Comparison of ENCODE assay signal across 8 cellular contexts in the genomic region with DNA sequence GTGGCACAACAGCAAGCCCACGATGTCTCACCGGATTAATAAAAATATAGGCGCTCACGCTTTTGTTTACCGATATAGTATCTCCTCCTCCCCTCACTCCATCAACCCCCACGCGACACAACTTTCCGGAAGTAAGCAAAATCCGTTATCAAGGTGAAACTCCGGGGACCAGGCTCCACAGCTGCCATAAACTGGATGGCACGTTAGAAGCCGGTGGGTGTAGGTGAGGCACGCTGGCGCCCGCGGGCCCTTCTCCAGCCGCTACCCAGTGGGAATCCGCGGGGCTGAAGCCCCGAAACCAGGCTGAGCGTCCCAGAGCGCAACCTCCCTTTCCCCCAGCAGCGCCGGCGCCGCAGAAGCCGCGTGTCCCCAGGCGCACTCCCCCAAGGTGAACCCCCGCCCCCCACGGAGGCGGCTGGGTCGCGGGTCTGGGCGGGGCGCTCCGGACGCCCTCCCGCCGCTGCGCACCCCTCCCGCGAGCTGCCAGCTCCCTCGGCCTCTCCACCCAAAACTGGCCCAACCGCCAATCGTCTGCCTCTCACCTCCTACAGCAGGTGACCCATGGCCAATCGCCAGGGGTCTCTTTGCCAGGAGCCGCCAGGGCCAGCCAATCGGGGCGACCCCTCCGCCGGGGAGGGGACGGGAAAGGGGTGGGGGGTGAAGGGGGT.
A peak's percentile ranks its signal among the peaks of the same experiment; 100 is the strongest.
DNase-seq lines count a peak whose midpoint lies in the region; ATAC-seq, FAIRE-seq and TF ChIP-seq lines count a peak whose summit lies in the region.

No MANE protein-coding gene starts in this region.

- POLR2A ChIA-PET in GM12878 (lab: Charles Lee) = interaction anchor here (0.6 to 10.0 kb wide), 13 partner anchors 8 to 327 kb away, joined by 3 to 99 read pairs (median 3); a partner anchor contains a TSS
- POLR2A ChIA-PET in PC-3 (lab: Charles Lee; ENCODE audit: unreplicated experiment) = no interaction called here

- in situ Hi-C loops in GM12878 (cut with MboI) = no loop called here

- peak; percentile 94 for TF ChIP-seq POLR2A in GM12878 (IDR thresholded peaks at IDR 0.05; ENCODE audit: low read depth, low read length)
- TF ChIP-seq POLR2A in sigmoid colon (IDR thresholded peaks at IDR 0.05) = no peak

- intact Hi-C loops in GM12878 (cut with micrococcal nuclease; ENCODE audit: unreplicated experiment) = loop anchor here (5.0 kb wide), 1 partner anchor 52 kb away; no protein-coding TSS in a partner anchor
- intact Hi-C loops in sigmoid colon (cut with DNase I) = no loop called here
- intact Hi-C loops in PC-3 (cut with micrococcal nuclease) = no loop called here

- TF ChIP-seq CTCF in GM12878 (IDR thresholded peaks at IDR 0.05 in 2 of 3, conservative IDR thresholded peaks at IDR 0.05 in 1 of 3; ENCODE audit: control insufficient read depth in 2 of 3, extremely low read depth in 1 of 3, insufficient read depth in 1 of 3, low read depth in 3 of 3, low read length in 3 of 3) (no peak), sigmoid colon (IDR thresholded peaks at IDR 0.05) (no peak), PC-3 (conservative IDR thresholded peaks at IDR 0.05; ENCODE audit: low read depth, low read length) (no peak)

- FAIRE-seq in GM12878 (lab: Jason Lieb, UNC) = peak; percentile 86

- under 1% methylated on average over 45 of the region's 53 CpGs for WGBS in GM12878 (ENCODE audit: insufficient coverage, insufficient replicate concordance, low lambda C conversion rate, missing lambda C conversion rate)
- no CpG with 5 or more reads among the region's 53 CpGs for WGBS in iPS DF 6.9 (ENCODE audit: insufficient coverage, insufficient read length)
- 0 to 1% methylated on average over 53 of the region's 53 CpGs for WGBS in sigmoid colon, 2 donors

- peak; percentile 84 to 85 for DNase-seq in NCI-H1930 (lab: John Stamatoyannopoulos, UW)
- peak; percentile 88 for DNase-seq in T-helper 9 cell
- peak; percentile 87 for DNase-seq in GM12878 (ENCODE audit: low read depth, low spot score)
- peak; percentile 84 for DNase-seq in iPS DF 6.9 (ENCODE audit: low read depth, low spot score)
- peak; percentile 84 for DNase-seq in sigmoid colon
- DNase-seq in PC-3 = no peak

- peak overlapping the region; percentile 88 for H3K4me3 ChIP-seq in GM12878
- peak overlapping the region; percentile 87 for H3K4me3 ChIP-seq in iPS DF 6.9 (ENCODE audit: low read length)
- peak overlapping the region; percentile 21 to 56 (median 46) for H3K4me3 ChIP-seq in sigmoid colon
- H3K4me3 ChIP-seq in PC-3 (ENCODE audit: low read length) = no peak overlapping the region

- H3K36me3 ChIP-seq in GM12878 (ENCODE audit: control insufficient read depth in 2 of 2, insufficient read depth in 2 of 2, low read length in 1 of 2) = no peaks in the 10 kb centered on the region
- H3K36me3 ChIP-seq in iPS DF 6.9 (ENCODE audit: control insufficient read depth, insufficient read depth, low read length) = no peaks in the 10 kb centered on the region
- no peaks in the 10 kb centered on the region for H3K36me3 ChIP-seq in sigmoid colon
- H3K36me3 ChIP-seq in PC-3 (ENCODE audit: low read depth, low read length) = no peaks in the 10 kb centered on the region

- no peak for TF ChIP-seq RAD21 in GM12878 (IDR thresholded peaks at IDR 0.05; ENCODE audit: insufficient read depth, low read depth, low read length)

- H4K20me1 ChIP-seq in GM12878 (ENCODE audit: control insufficient read depth, insufficient read depth) (no peaks in the 10 kb centered on the region), PC-3 (ENCODE audit: low read length) (no peaks in the 10 kb centered on the region)

- no peaks in the 10 kb centered on the region for H3K9me2 ChIP-seq in PC-3 (replicated peaks; ENCODE audit: low read length)

- H2AFZ ChIP-seq in GM12878 (ENCODE audit: control insufficient read depth, low read depth, low read length) (peak overlapping the region; percentile 85), PC-3 (ENCODE audit: low read length) (no peak overlapping the region)

- peak in 1 of 2 experiments; percentile 43; a peak in 2 of 4 replicates for TF ChIP-seq EP300 in GM12878 (IDR thresholded peaks at IDR 0.05; ENCODE audit: borderline replicate concordance in 1 of 2, control insufficient read depth in 1 of 2, low read depth in 2 of 2, low read length in 2 of 2)
- TF ChIP-seq EP300 in sigmoid colon (IDR thresholded peaks at IDR 0.05) = no peak

- peaks cover 26% of the 10 kb centered on the region for H3K4me1 ChIP-seq in GM12878 (ENCODE audit: control insufficient read depth, insufficient read depth, low read length)
- H3K4me1 ChIP-seq in iPS DF 6.9 (ENCODE audit: control insufficient read depth, insufficient read depth, low read length) = no peaks in the 10 kb centered on the region
- peaks cover 0 to 49% (median 38%) of the 10 kb centered on the region in 4 donors for H3K4me1 ChIP-seq in sigmoid colon
- H3K4me1 ChIP-seq in PC-3 (ENCODE audit: insufficient read depth, low read length) = peaks cover 7% of the 10 kb centered on the region; the same call in 1 of the 2 replicates

- H3K79me2 ChIP-seq in GM12878 (ENCODE audit: control insufficient read depth, insufficient read depth, low read length) (peaks cover 61% of the 10 kb centered on the region), PC-3 (ENCODE audit: low read length) (no peaks in the 10 kb centered on the region)

- H3K4me2 ChIP-seq in GM12878 (ENCODE audit: control insufficient read depth, insufficient read depth) (peak overlapping the region; percentile 81), PC-3 (ENCODE audit: low read length) (no peak overlapping the region)

- BruUV-seq in GM12878 (replicated peaks; lab: Mats Ljungman, UMichigan) = no TSS peak
- no TSS peak for BruUV-seq in PC-3 (replicated peaks; lab: Mats Ljungman, UMichigan)

- H3K27me3 ChIP-seq in GM12878 (replicated peaks in 1 of 2; ENCODE audit: control insufficient read depth in 2 of 2, insufficient read depth in 2 of 2, low read length in 1 of 2) = no peaks in the 10 kb centered on the region
- H3K27me3 ChIP-seq in iPS DF 6.9 (ENCODE audit: control insufficient read depth, insufficient read depth, low read length) = no peaks in the 10 kb centered on the region
- H3K27me3 ChIP-seq in sigmoid colon = no peaks in the 10 kb centered on the region
- no peaks in the 10 kb centered on the region for H3K27me3 ChIP-seq in PC-3 (ENCODE audit: low read length)

- H3F3A ChIP-seq in PC-3 (ENCODE audit: low read length, unreplicated experiment) = no peaks in the 10 kb centered on the region

- H3K27ac ChIP-seq in GM12878 (ENCODE audit: control insufficient read depth, insufficient read depth) (peak overlapping the region; percentile 95), iPS DF 6.9 (ENCODE audit: low read length) (no peak overlapping the region), sigmoid colon (peak overlapping the region; percentile 51 to 66 (median 66)), PC-3 (ENCODE audit: low read length) (no peak overlapping the region)

- SMC1A ChIA-PET in GM12878 (lab: Charles Lee; ENCODE audit: uncharacterized antibody, unreplicated experiment) = interaction anchor here (0.6 to 11.5 kb wide), 7 partner anchors 12 to 224 kb away, joined by 3 to 154 read pairs (median 4); no protein-coding TSS in a partner anchor

- H3K9me3 ChIP-seq in GM12878 (replicated peaks; ENCODE audit: control insufficient read depth, insufficient read depth, low read length) (no peaks in the 10 kb centered on the region), iPS DF 6.9 (ENCODE audit: control insufficient read depth, insufficient read depth, low read length) (no peaks in the 10 kb centered on the region), sigmoid colon (no peaks in the 10 kb centered on the region), PC-3 (ENCODE audit: low read length) (no peaks in the 10 kb centered on the region)

- peak; percentile 61 for ATAC-seq in GM18508 (IDR thresholded peaks at IDR 0.05; ENCODE audit: insufficient read depth, unreplicated experiment)
- peak; percentile 87 for ATAC-seq in HG02973 (IDR thresholded peaks at IDR 0.05; ENCODE audit: unreplicated experiment)
- ATAC-seq in GM12878 = peak; percentile 91
- ATAC-seq in PC-3 = no peak

- CTCF ChIA-PET in GM12878 (lab: Yijun Ruan, JAX) (interaction anchor here (4.7 kb wide), 1 partner anchor 39 kb away, joined by 27 read pairs; no protein-coding TSS in a partner anchor), PC-3 (lab: Charles Lee) (no interaction called here)

- RAD21 ChIA-PET in GM12878 (lab: Charles Lee; ENCODE audit: unreplicated experiment) = interaction anchor here (0.6 to 4.2 kb wide), 8 partner anchors 9 to 213 kb away, joined by 3 to 50 read pairs (median 3); no protein-coding TSS in a partner anchor

- H3K9ac ChIP-seq in GM12878 (ENCODE audit: control insufficient read depth, insufficient read depth, low read length) (peak overlapping the region; percentile 78), PC-3 (ENCODE audit: low read length) (no peak overlapping the region)

TF ChIP-seq in GM12878, 131 proteins besides CTCF, POLR2A, EP300 and RAD21 (continues in another document):
- TF ChIP-seq TCF12 (IDR thresholded peaks at IDR 0.05; ENCODE audit: low read depth, low read length) (no peak; the same call in 1 of the 2 replicates), RUNX3 (IDR thresholded peaks at IDR 0.05; ENCODE audit: low read length) (peak; percentile 16; the same call in 1 of the 2 replicates), POU2F2 (IDR thresholded peaks at IDR 0.05; ENCODE audit: borderline replicate concordance, low read depth, low read length) (0 out of 3 replicates have a peak, but pooled peaks have one; percentile 47), NR2C1 (IDR thresholded peaks at IDR 0.05) (no peak), RAD51 (IDR thresholded peaks at IDR 0.05) (peak; percentile 66), CEBPB (IDR thresholded peaks at IDR 0.05; ENCODE audit: borderline replicate concordance in 1 of 2, low read depth in 2 of 2, low read length in 2 of 2) (no peak)
- TF ChIP-seq, protein P1, sequence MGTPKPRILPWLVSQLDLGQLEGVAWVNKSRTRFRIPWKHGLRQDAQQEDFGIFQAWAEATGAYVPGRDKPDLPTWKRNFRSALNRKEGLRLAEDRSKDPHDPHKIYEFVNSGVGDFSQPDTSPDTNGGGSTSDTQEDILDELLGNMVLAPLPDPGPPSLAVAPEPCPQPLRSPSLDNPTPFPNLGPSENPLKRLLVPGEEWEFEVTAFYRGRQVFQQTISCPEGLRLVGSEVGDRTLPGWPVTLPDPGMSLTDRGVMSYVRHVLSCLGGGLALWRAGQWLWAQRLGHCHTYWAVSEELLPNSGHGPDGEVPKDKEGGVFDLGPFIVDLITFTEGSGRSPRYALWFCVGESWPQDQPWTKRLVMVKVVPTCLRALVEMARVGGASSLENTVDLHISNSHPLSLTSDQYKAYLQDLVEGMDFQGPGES (IDR thresholded peaks at IDR 0.05) = peak; percentile 68
- TF ChIP-seq, protein P2, sequence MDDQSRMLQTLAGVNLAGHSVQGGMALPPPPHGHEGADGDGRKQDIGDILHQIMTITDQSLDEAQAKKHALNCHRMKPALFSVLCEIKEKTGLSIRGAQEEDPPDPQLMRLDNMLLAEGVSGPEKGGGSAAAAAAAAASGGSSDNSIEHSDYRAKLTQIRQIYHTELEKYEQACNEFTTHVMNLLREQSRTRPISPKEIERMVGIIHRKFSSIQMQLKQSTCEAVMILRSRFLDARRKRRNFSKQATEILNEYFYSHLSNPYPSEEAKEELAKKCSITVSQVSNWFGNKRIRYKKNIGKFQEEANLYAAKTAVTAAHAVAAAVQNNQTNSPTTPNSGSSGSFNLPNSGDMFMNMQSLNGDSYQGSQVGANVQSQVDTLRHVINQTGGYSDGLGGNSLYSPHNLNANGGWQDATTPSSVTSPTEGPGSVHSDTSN (IDR thresholded peaks at IDR 0.05; ENCODE audit: insufficient replicate concordance, low read depth, low read length) = no peak

Comparison
In these comparisons a context has a peak if more than half of its experiments do, and no peak if none do; other contexts are left out.
1. H3K27ac ChIP-seq: peak in GM12878 (single experiment) and sigmoid colon (4 of 4); none in iPS DF 6.9 (single experiment) and PC-3 (single experiment).